10 cellular contexts compared by ENCODE assay signal in the genomic region with DNA sequence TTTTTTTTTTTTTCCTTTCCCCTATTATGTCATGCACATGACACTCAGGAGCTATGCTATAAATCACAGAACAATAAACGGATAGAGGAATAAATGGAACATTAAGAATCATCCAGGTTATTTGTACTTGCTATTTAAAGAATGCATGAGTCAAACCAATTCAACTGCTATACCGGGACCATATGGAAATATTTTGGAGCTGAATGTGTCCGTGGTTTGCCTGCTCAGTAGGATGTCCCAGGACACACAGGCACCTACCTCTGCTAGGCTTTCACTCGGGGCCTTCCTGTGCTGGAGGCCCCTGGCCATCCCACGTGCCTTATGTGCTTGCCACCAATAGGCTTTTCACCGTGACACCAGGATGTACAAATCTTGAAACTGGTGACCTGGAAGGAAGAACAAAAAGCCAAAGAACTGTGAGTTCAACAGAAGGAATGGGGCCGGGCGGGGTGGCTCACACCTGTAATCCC. TPM values are rescaled to one million over a fixed set of nuclear protein-coding genes. Genes with fewer than 3 reads are reported as not detected.
DNase-seq lines count a peak whose midpoint lies in the region; ATAC-seq, FAIRE-seq and TF ChIP-seq lines count a peak whose summit lies in the region.
"Had no signal": no experiment of that assay in that cellular context is flagged by ENCODE, and none has a peak within 500 bp of the region (broad histone marks: within the 10 kb centered on the region; RNA-seq: fewer than 3 reads in every experiment).

No MANE protein-coding gene starts in this region.

- no peaks in the 10 kb centered on the region for H3K9me1 ChIP-seq in keratinocyte (ENCODE audit: control insufficient read depth, extremely low read depth, insufficient read depth, low read length)

- H4K20me1 ChIP-seq in keratinocyte (ENCODE audit: control insufficient read depth, extremely low read depth, insufficient read depth, low read length), result no peaks in the 10 kb centered on the region

- intact Hi-C loops in left ventricle myocardium inferior (cut with micrococcal nuclease) (no loop called here), Right ventricle myocardium inferior (cut with DNase I) (no loop called here)

- no peaks in the 10 kb centered on the region for H3K79me2 ChIP-seq in keratinocyte (ENCODE audit: control insufficient read depth, insufficient read depth, low read length)

- no peaks in the 10 kb centered on the region for H3K36me3 ChIP-seq in left ventricle myocardium inferior
- no peaks in the 10 kb centered on the region for H3K36me3 ChIP-seq in keratinocyte (ENCODE audit: control insufficient read depth in 2 of 2, extremely low read depth in 1 of 2, insufficient read depth in 2 of 2, low read length in 2 of 2)

- peak overlapping the region; percentile 92 for H3K27ac ChIP-seq in left ventricle myocardium inferior (replicated peaks)
- peak overlapping the region; percentile 84 for H3K27ac ChIP-seq in keratinocyte (ENCODE audit: control insufficient read depth, insufficient read depth, low read length)

- FAIRE-seq in keratinocyte (lab: Jason Lieb, UNC) (peak; percentile 70), urothelium cell line (lab: Jason Lieb, UNC) (no peak)

- H2AFZ ChIP-seq in keratinocyte (ENCODE audit: control insufficient read depth, low read length), result no peak overlapping the region

- H3K4me2 ChIP-seq in keratinocyte (ENCODE audit: control insufficient read depth, extremely low read depth, insufficient read depth, low read depth, low read length), result no peak overlapping the region

- TF ChIP-seq CTCF in left ventricle myocardium inferior (IDR thresholded peaks at IDR 0.05; ENCODE audit: borderline replicate concordance) (no peak), keratinocyte (optimal IDR thresholded peaks at IDR 0.05 in 1 of 3, IDR thresholded peaks at IDR 0.05 in 1 of 3, conservative IDR thresholded peaks at IDR 0.05 in 1 of 3; ENCODE audit: extremely low read depth in 1 of 3, insufficient read depth in 2 of 3, low read length in 3 of 3) (no peak)

- ATAC-seq in Right ventricle myocardium inferior (no peak), HG03432 (IDR thresholded peaks at IDR 0.05; ENCODE audit: unreplicated experiment) (no peak)

- H3K9me3 ChIP-seq in left ventricle myocardium inferior (replicated peaks) (no peaks in the 10 kb centered on the region), keratinocyte (ENCODE audit: control insufficient read depth, low read depth, low read length) (no peaks in the 10 kb centered on the region)

- dilution Hi-C loops in keratinocyte (cut with MboI; ENCODE audit: extremely low pct_ligation_motif_present, low sequenced_read_pairs), result no loop called here

- DNase-seq in left ventricle myocardium inferior (no peak), Right ventricle myocardium inferior (ENCODE audit: missing footprints) (no peak), amniotic epithelial cell (ENCODE audit: low read depth) (peak; percentile 86), keratinocyte (ENCODE audit: low read depth, low spot score) (peak; percentile 83), urothelium cell line (ENCODE audit: low spot score) (peak; percentile 93), NCI-H1048 (lab: John Stamatoyannopoulos, UW) (no peak), HuH-7.5 (ENCODE audit: low spot score) (no peak)
- DNase-seq: CD4-positive, CD25-positive, alpha-beta regulatory T cell; Kasumi-1 had no signal

- H3K4me3 ChIP-seq in left ventricle myocardium inferior, result no peak overlapping the region
- H3K4me3 ChIP-seq in keratinocyte (ENCODE audit: control insufficient read depth in 2 of 3, extremely low read depth in 1 of 3, insufficient read depth in 2 of 3, low read depth in 1 of 3, low read length in 3 of 3), result no peak overlapping the region

- peak overlapping the region; percentile 41 for H3K9ac ChIP-seq in keratinocyte (ENCODE audit: control insufficient read depth, extremely low read depth, insufficient read depth, low read length)

- H3K4me1 ChIP-seq in left ventricle myocardium inferior (peaks cover 98% of the 10 kb centered on the region), keratinocyte (ENCODE audit: control insufficient read depth, extremely low read depth, insufficient read depth, low read length) (peaks cover 66% of the 10 kb centered on the region)

- H3K27me3 ChIP-seq in left ventricle myocardium inferior (ENCODE audit: low read depth) (no peaks in the 10 kb centered on the region), keratinocyte (ENCODE audit: control insufficient read depth, extremely low read depth, insufficient read depth, low read length) (no peaks in the 10 kb centered on the region)

RNA-seq across cellular contexts. Expression of a gene that starts 15.3 kb away (rescaled TPM):
- 55.5 TPM for total RNA-seq in left ventricle myocardium inferior
- total RNA-seq in Right ventricle myocardium inferior, result 65.5 TPM
- 20.1 to 44.6 TPM (median 35.6 TPM) in 3 replicates for polyA plus RNA-seq in keratinocyte
- 114 TPM for polyA plus RNA-seq in keratinocyte (2011; ENCODE audit: low read depth)
- 38.6 and 56.2 TPM in 2 replicates for polyA plus RNA-seq in keratinocyte (2011; cell fraction: cytosol; rRNA removed)
- 55.1 and 64.2 TPM in 2 replicates for polyA plus RNA-seq in keratinocyte (2011; cell fraction: nucleus; rRNA removed)
- 40.0 and 57.5 TPM in 2 replicates for polyA plus RNA-seq in keratinocyte (2012; ENCODE audit: low replicate concordance)
- 32.6 to 43.9 TPM (median 43.7 TPM) in 3 replicates for polyA minus RNA-seq in keratinocyte
- polyA minus RNA-seq in keratinocyte (2011; cell fraction: cytosol; rRNA and poly(A)+ RNA removed), result 58.9 TPM
- 34.9 and 68.3 TPM in 2 replicates for polyA minus RNA-seq in keratinocyte (2011; cell fraction: nucleus; rRNA and poly(A)+ RNA removed)

Comparison
In these comparisons a context has a peak if more than half of its experiments do, and no peak if none do; other contexts are left out.
1. DNase-seq: peak in amniotic epithelial cell (single experiment), keratinocyte (single experiment) and urothelium cell line (single experiment); none in left ventricle myocardium inferior (single experiment), Right ventricle myocardium inferior (single experiment), NCI-H1048 (single experiment) and HuH-7.5 (single experiment).